Comparison of ENCODE assay signal across 15 cellular contexts in the genomic region with DNA sequence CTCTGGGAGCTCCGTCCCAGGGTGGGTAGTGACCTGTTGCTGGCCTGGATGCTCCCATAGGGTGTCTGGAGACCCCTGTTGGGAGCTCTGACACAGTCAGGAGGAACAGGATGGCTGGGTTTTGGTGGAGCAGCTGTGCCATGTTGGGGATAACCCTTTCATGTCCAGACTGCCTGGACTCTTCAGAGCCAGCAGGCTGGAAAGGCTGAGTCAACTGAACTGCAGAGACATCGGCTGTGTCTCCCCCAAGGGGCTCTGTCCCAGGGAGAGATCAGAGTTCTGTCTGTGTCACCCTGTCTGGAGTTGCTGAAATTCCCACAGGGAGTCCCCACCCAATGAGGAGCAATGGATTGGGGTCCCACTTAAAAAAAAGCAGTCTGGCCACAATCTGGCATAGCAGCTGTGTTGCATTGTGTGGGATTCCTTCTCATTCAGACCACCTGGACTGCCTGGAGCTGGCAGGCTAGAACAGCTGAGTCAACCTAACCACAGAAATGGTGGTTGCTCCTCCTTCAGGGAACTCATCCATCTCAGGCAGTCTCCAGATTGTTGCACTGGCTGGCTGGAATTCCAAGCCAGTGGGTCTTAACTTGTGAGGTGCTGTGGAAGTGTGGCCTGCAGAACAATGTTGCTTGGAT. TPM values are rescaled to one million over a fixed set of nuclear protein-coding genes. Genes with fewer than 3 reads are reported as not detected.
A peak's percentile ranks its signal among the peaks of the same experiment; 100 is the strongest.
DNase-seq lines count a peak whose midpoint lies in the region; ATAC-seq and TF ChIP-seq lines count a peak whose summit lies in the region.
"Had no signal": no experiment of that assay in that cellular context is flagged by ENCODE, and none has a peak within 500 bp of the region (broad histone marks: within the 10 kb centered on the region; RNA-seq: fewer than 3 reads in every experiment).

No MANE protein-coding gene starts in this region.

- intact Hi-C loops in Calu3 (cut with micrococcal nuclease; ENCODE audit: unreplicated experiment) = no loop called here

- no peak overlapping the region for H3K27ac Mint-ChIP-seq in Calu3 (ENCODE audit: unreplicated experiment)
- H3K27ac Mint-ChIP-seq: activated naive CD8-positive, alpha-beta T cell had no signal

- H3K9me3 Mint-ChIP-seq in Calu3 (ENCODE audit: low read depth, unreplicated experiment) = peaks cover 20% of the 10 kb centered on the region

- H3K27me3 ChIP-seq in AG04450 (ENCODE audit: control insufficient read depth, insufficient read depth, low read length) = no peaks in the 10 kb centered on the region
- H3K27me3 ChIP-seq: BE2C, spleen had no signal

- TF ChIP-seq CTCF in AG04450 (IDR thresholded peaks at IDR 0.05; ENCODE audit: low read depth, low read length) = no peak
- TF ChIP-seq CTCF in Calu3 (IDR thresholded peaks at IDR 0.05; ENCODE audit: unreplicated experiment) = no peak

- CTCF ChIA-PET in AG04450 (lab: Charles Lee) = interaction anchor here (0.6 to 1.8 kb wide), 5 partner anchors 11 to 269 kb away, joined by 3 to 5 read pairs (median 4); no protein-coding TSS in a partner anchor
- CTCF ChIA-PET in Calu3 (lab: Charles Lee) = no interaction called here

- BruUV-seq in Calu3 (replicated peaks; lab: Mats Ljungman, UMichigan) = no TSS peak

- POLR2A ChIA-PET in AG04450 (lab: Yijun Ruan, JAX) = interaction anchor here (0.7 to 1.5 kb wide), 4 partner anchors 29 to 165 kb away, joined by 3 to 4 read pairs (median 4); a partner anchor contains a TSS

- H3K9me3 ChIP-seq in AG04450 (ENCODE audit: control insufficient read depth, insufficient read depth, low read length) = peaks cover 8% of the 10 kb centered on the region; the same call in 1 of the 2 replicates
- H3K9me3 ChIP-seq: BE2C had no signal

- ATAC-seq in HG02973 (IDR thresholded peaks at IDR 0.05; ENCODE audit: unreplicated experiment) = no peak

- peaks cover 4% of the 10 kb centered on the region for H3K36me3 Mint-ChIP-seq in Calu3 (ENCODE audit: insufficient read depth, unreplicated experiment)

- H3K27me3 Mint-ChIP-seq in Calu3 (ENCODE audit: unreplicated experiment) = no peaks in the 10 kb centered on the region
- H3K27me3 Mint-ChIP-seq: activated naive CD8-positive, alpha-beta T cell had no signal

- DNase-seq in AG04450 (ENCODE audit: low read depth, low spot score) (peak; percentile 89), HS-27A (ENCODE audit: low read depth) (peak; percentile 34), amniotic epithelial cell (ENCODE audit: low read depth) (peak; percentile 98), iris pigment epithelial cell (ENCODE audit: low read depth) (peak; percentile 97), Calu3 (no peak), NOMO-1 treated with dmso at 0.1 percent for 144 hours (lab: John Stamatoyannopoulos, UW; ENCODE audit: unreplicated experiment) (no peak)
- no peak for DNase-seq in stimulated activated CD8-positive, alpha-beta memory T cell treated with anti-CD3 and anti-CD28 coated beads, Interleukin-4, amount 100 ng/mL, for 48 hours
- DNase-seq: activated CD4-positive, alpha-beta T cell treated with anti-CD3 and anti-CD28 coated beads, Interleukin-2, amount 50 U/mL, for 4 hours; BE2C; effector memory CD4-positive, alpha-beta T cell; NCI-H1105; NCI-H748 treated with DMSO at 0.1 percent for 48 hours; spleen had no signal

- no peaks in the 10 kb centered on the region for H3K4me1 Mint-ChIP-seq in Calu3 (ENCODE audit: low read depth, unreplicated experiment)

- H3K4me3 Mint-ChIP-seq in Calu3 (ENCODE audit: low read depth, unreplicated experiment) = no peak overlapping the region
- H3K4me3 Mint-ChIP-seq: activated naive CD8-positive, alpha-beta T cell had no signal

- no peak overlapping the region; the same call in 1 of the 2 replicates for H3K4me3 ChIP-seq in AG04450 (ENCODE audit: low read depth, low read length)
- H3K4me3 ChIP-seq: spleen had no signal

- H3K27ac ChIP-seq in AG04450 (ENCODE audit: low read depth, low read length) = peak overlapping the region; percentile 88
- H3K27ac ChIP-seq: spleen had no signal

RNA-seq across cellular contexts. Expression of a gene that starts 37.2 kb away (rescaled TPM):
- polyA plus RNA-seq in AG04450 (2011; rRNA removed) = 15.1 and 22.6 TPM in 2 replicates
- 13.0 and 23.6 TPM in 2 replicates for polyA minus RNA-seq in AG04450 (2011; rRNA and poly(A)+ RNA removed)
- total RNA-seq in Calu3 (2022) = 55.2 and 69.9 TPM in 2 replicates

Comparison
In these comparisons a context has a peak if more than half of its experiments do, and no peak if none do; other contexts are left out.
1. DNase-seq: peak in AG04450 (single experiment), HS-27A (single experiment), amniotic epithelial cell (single experiment) and iris pigment epithelial cell (single experiment); none in Calu3 (single experiment), stimulated activated CD8-positive, alpha-beta memory T cell treated with anti-CD3 and anti-CD28 coated beads, Interleukin-4, amount 100 ng/mL, for 48 hours (single experiment) and NOMO-1 treated with dmso at 0.1 percent for 144 hours (single experiment).